ENCODE assay signal across 8 cellular contexts in the genomic region with DNA sequence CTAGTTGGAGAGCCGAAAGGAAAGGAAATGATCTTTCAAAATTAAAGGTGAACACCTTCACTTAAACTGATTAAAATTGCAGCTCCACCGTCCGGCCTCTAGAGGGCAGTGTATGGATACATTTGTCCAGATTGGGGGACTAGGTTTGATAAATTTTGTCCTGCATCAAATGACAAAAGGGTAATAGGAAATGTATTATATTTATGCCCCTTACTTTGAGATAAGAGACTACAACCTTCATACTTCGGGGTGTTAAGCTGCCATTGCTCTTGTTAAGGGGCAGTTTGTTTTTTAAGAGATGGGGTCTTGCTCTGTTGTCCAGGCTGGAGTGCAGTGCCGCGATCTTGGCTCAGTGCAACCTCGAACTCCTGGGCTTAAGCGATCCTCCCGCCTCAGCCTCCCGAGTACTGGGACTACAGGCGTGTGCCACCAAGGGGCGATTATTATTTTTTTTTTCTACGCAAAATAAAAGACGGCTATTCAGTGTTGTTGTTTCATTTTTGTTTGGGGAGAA. TPM values are rescaled to one million over a fixed set of nuclear protein-coding genes. Genes with fewer than 3 reads are reported as not detected.
DNase-seq lines count a peak whose midpoint lies in the region; ATAC-seq, FAIRE-seq and TF ChIP-seq lines count a peak whose summit lies in the region.

No MANE protein-coding gene starts in this region.

- peak; percentile 65 for ATAC-seq in mucosa of descending colon
- no peak for ATAC-seq in GM19023 (IDR thresholded peaks at IDR 0.05; ENCODE audit: unreplicated experiment)

- intact Hi-C loops in endothelial cell of umbilical vein (cut with micrococcal nuclease) = loop anchor here (1.0 kb wide), 4 partner anchors 33 to 122 kb away; a partner anchor contains a TSS
- intact Hi-C loops in mucosa of descending colon (cut with DNase I, micrococcal nuclease) = no loop called here

- no peak for FAIRE-seq in endothelial cell of umbilical vein (lab: Jason Lieb, UNC)

- H3K9ac ChIP-seq in endothelial cell of umbilical vein (replicated peaks; ENCODE audit: extremely low read depth, insufficient read depth, low read length) = no peak overlapping the region

- TF ChIP-seq CTCF in HFF-Myc (IDR thresholded peaks at IDR 0.05; ENCODE audit: low read depth, low read length, missing control alignments) (peak; percentile 82), endothelial cell of umbilical vein (IDR thresholded peaks at IDR 0.05; ENCODE audit: extremely low read depth in 1 of 2, insufficient read depth in 1 of 2, low read depth in 1 of 2, low read length in 2 of 2) (peak; percentile 67 to 88), mucosa of descending colon (IDR thresholded peaks at IDR 0.05) (peak; percentile 61)

- H3K36me3 ChIP-seq in endothelial cell of umbilical vein (ENCODE audit: control insufficient read depth in 2 of 2, extremely low read depth in 1 of 2, insufficient read depth in 2 of 2, low read length in 2 of 2) = peaks cover 8 to 18% of the 10 kb centered on the region in 2 experiments
- H3K36me3 ChIP-seq in mucosa of descending colon (ENCODE audit: low read depth) = peaks cover 3% of the 10 kb centered on the region

- dilution Hi-C loops in endothelial cell of umbilical vein (cut with MboI; ENCODE audit: extremely low pct_ligation_motif_present, low sequenced_read_pairs) = no loop called here

- H3K9me3 ChIP-seq in endothelial cell of umbilical vein (replicated peaks; ENCODE audit: control insufficient read depth, insufficient read depth, low read length) (no peaks in the 10 kb centered on the region), mucosa of descending colon (no peaks in the 10 kb centered on the region)

- POLR2A ChIA-PET in endothelial cell of umbilical vein (lab: Charles Lee) = interaction anchor here (0.7 to 2.2 kb wide), 3 partner anchors 22 to 33 kb away, joined by 4 to 9 read pairs (median 8); a partner anchor contains a TSS

- peak overlapping the region; percentile 74 for H3K4me2 ChIP-seq in endothelial cell of umbilical vein (ENCODE audit: insufficient read depth, low read length)

- no peaks in the 10 kb centered on the region for H3K79me2 ChIP-seq in endothelial cell of umbilical vein (ENCODE audit: control insufficient read depth, insufficient read depth, low read length)

- H3K4me1 ChIP-seq in endothelial cell of umbilical vein (ENCODE audit: control insufficient read depth, extremely low read depth, insufficient read depth, low read length) (peaks cover 10% of the 10 kb centered on the region), mucosa of descending colon (ENCODE audit: low read depth) (peaks cover 7% of the 10 kb centered on the region)

- BruUV-seq in endothelial cell of umbilical vein (replicated peaks; lab: Mats Ljungman, UMichigan) = no TSS peak

- no peak for TF ChIP-seq POLR2A in endothelial cell of umbilical vein (IDR thresholded peaks at IDR 0.05; ENCODE audit: low read depth, low read length)

- peak; percentile 72 for DNase-seq in Ammon's horn (ENCODE audit: low spot score)
- DNase-seq in HFF-Myc (ENCODE audit: extremely low read depth, low read depth) = peak; percentile 40
- peak; percentile 43 to 68 for DNase-seq in NOMO-1 (lab: John Stamatoyannopoulos, UW; ENCODE audit: unreplicated experiment in 2 of 2)
- DNase-seq in activated CD8-positive, alpha-beta memory T cell treated with anti-CD3 and anti-CD28 coated beads, Interleukin-2, amount 50 U/mL, for 4 hours = peak; percentile 62
- peak; percentile 72 for DNase-seq in endothelial cell of umbilical vein (ENCODE audit: low read depth, low spot score)
- peak in 2 of 3 donors; percentile 51 to 59 for DNase-seq in mucosa of descending colon
- DNase-seq in stimulated activated naive CD4-positive, alpha-beta T cell treated with Interleukin-2 at 50 U/mL for 16 hours (lab: John Stamatoyannopoulos, UW) = peak; percentile 37

- H3K4me3 ChIP-seq in HFF-Myc (replicated peaks; ENCODE audit: low read depth, low read length) (peak overlapping the region; percentile 81), endothelial cell of umbilical vein (replicated peaks in 1 of 3; ENCODE audit: insufficient read depth in 1 of 3, low read depth in 1 of 3, low read length in 3 of 3) (peak overlapping the region; percentile 17 to 73 (median 40)), mucosa of descending colon (peak overlapping the region; percentile 39)

- CTCF ChIA-PET in endothelial cell of umbilical vein (lab: Charles Lee) = interaction anchor here (0.8 to 7.7 kb wide), 31 partner anchors 9 to 257 kb away, joined by 3 to 295 read pairs (median 6); a partner anchor contains a TSS

- no peak overlapping the region for H2AFZ ChIP-seq in endothelial cell of umbilical vein (ENCODE audit: low read depth, low read length)

- H4K20me1 ChIP-seq in endothelial cell of umbilical vein (replicated peaks; ENCODE audit: control insufficient read depth, extremely low read depth, insufficient read depth, low read length) = no peaks in the 10 kb centered on the region

- H3K9me1 ChIP-seq in endothelial cell of umbilical vein (replicated peaks; ENCODE audit: control insufficient read depth, extremely low read depth, insufficient read depth, low read length) = no peaks in the 10 kb centered on the region

- no peaks in the 10 kb centered on the region for H3K27me3 ChIP-seq in endothelial cell of umbilical vein (ENCODE audit: control insufficient read depth in 2 of 2, insufficient read depth in 2 of 2, low read length in 2 of 2)

- H3K27ac ChIP-seq in endothelial cell of umbilical vein (ENCODE audit: insufficient read depth, low read depth, low read length) = no peak overlapping the region

TF ChIP-seq in endothelial cell of umbilical vein, 7 proteins besides CTCF, POLR2A, EP300 and RAD21 (continues in another document):
- TF ChIP-seq MYC (IDR thresholded peaks at IDR 0.05; ENCODE audit: low read depth, low read length) (no peak), FOS (IDR thresholded peaks at IDR 0.05; ENCODE audit: borderline replicate concordance, insufficient read depth, low read length) (no peak), GATA2 (IDR thresholded peaks at IDR 0.05; ENCODE audit: insufficient read depth, insufficient read length, low read depth, low read length) (no peak)

RNA-seq across cellular contexts. Expression of a gene that starts 0.8 kb away (rescaled TPM):
- total RNA-seq in endothelial cell of umbilical vein = 24.3 and 24.8 TPM in 2 replicates
- 29.1 and 31.4 TPM in 2 replicates for polyA plus RNA-seq in endothelial cell of umbilical vein
- polyA plus RNA-seq in endothelial cell of umbilical vein (2011; cell fraction: cytosol; rRNA removed) = 24.8 and 25.4 TPM in 2 replicates
- 32.8 and 36.1 TPM in 2 replicates for polyA plus RNA-seq in endothelial cell of umbilical vein (2011; cell fraction: nucleus; rRNA removed)
- 21.5 and 28.4 TPM in 2 replicates for polyA plus RNA-seq in endothelial cell of umbilical vein (2012)
- polyA minus RNA-seq in endothelial cell of umbilical vein = 42.7 and 55.7 TPM in 2 replicates
- polyA minus RNA-seq in endothelial cell of umbilical vein (2011; cell fraction: cytosol; rRNA and poly(A)+ RNA removed) = 13.8 TPM
- 15.4 and 19.8 TPM in 2 replicates for polyA minus RNA-seq in endothelial cell of umbilical vein (2011; cell fraction: nucleus; rRNA and poly(A)+ RNA removed)
- total RNA-seq in mucosa of descending colon = 10 to 100 TPM; 29.2 to 32.0 (median 30.4) TPM

RNA-seq across cellular contexts. Expression of a gene that starts 22.4 kb away (rescaled TPM):
- 97.4 and 103 TPM in 2 replicates for total RNA-seq in endothelial cell of umbilical vein
- polyA plus RNA-seq in endothelial cell of umbilical vein = 98.8 and 105 TPM in 2 replicates
- 83.6 and 87.9 TPM in 2 replicates for polyA plus RNA-seq in endothelial cell of umbilical vein (2011; cell fraction: cytosol; rRNA removed)
- polyA plus RNA-seq in endothelial cell of umbilical vein (2011; cell fraction: nucleus; rRNA removed) = 74.2 and 86.2 TPM in 2 replicates
- 84.7 and 85.7 TPM in 2 replicates for polyA plus RNA-seq in endothelial cell of umbilical vein (2012)
- polyA minus RNA-seq in endothelial cell of umbilical vein = 159 and 179 TPM in 2 replicates
- 52.2 TPM for polyA minus RNA-seq in endothelial cell of umbilical vein (2011; cell fraction: cytosol; rRNA and poly(A)+ RNA removed)
- 41.1 and 63.9 TPM in 2 replicates for polyA minus RNA-seq in endothelial cell of umbilical vein (2011; cell fraction: nucleus; rRNA and poly(A)+ RNA removed)
- 100 to 1,000 TPM; 131 to 179 (median 173) TPM for total RNA-seq in mucosa of descending colon

RNA-seq across cellular contexts. Expression of a gene that starts 24.6 kb away (rescaled TPM):
- 3.5 and 5.4 TPM in 2 replicates for total RNA-seq in endothelial cell of umbilical vein
- polyA plus RNA-seq in endothelial cell of umbilical vein = 2.5 and 3.4 TPM in 2 replicates
- 2.0 and 2.5 TPM in 2 replicates for polyA plus RNA-seq in endothelial cell of umbilical vein (2011; cell fraction: cytosol; rRNA removed)
- 10.6 and 11.2 TPM in 2 replicates for polyA plus RNA-seq in endothelial cell of umbilical vein (2011; cell fraction: nucleus; rRNA removed)
- polyA plus RNA-seq in endothelial cell of umbilical vein (2012) = 1.6 and 2.0 TPM in 2 replicates
- polyA minus RNA-seq in endothelial cell of umbilical vein = 4.7 and 5.5 TPM in 2 replicates
- 1.9 TPM for polyA minus RNA-seq in endothelial cell of umbilical vein (2011; cell fraction: cytosol; rRNA and poly(A)+ RNA removed)
- polyA minus RNA-seq in endothelial cell of umbilical vein (2011; cell fraction: nucleus; rRNA and poly(A)+ RNA removed) = 3.0 and 4.9 TPM in 2 replicates
- total RNA-seq in mucosa of descending colon = 1 to 10 TPM; 3.5 to 9.1 (median 7.2) TPM

RNA-seq across cellular contexts. Expression of a gene that starts 29.6 kb away (rescaled TPM):
- total RNA-seq in endothelial cell of umbilical vein = 63.6 and 69.8 TPM in 2 replicates
- 46.7 and 52.2 TPM in 2 replicates for polyA plus RNA-seq in endothelial cell of umbilical vein
- polyA plus RNA-seq in endothelial cell of umbilical vein (2011; cell fraction: cytosol; rRNA removed) = 51.7 and 53.8 TPM in 2 replicates
- 74.5 and 78.7 TPM in 2 replicates for polyA plus RNA-seq in endothelial cell of umbilical vein (2011; cell fraction: nucleus; rRNA removed)
- polyA plus RNA-seq in endothelial cell of umbilical vein (2012) = 47.2 and 65.8 TPM in 2 replicates
- 58.6 and 60.2 TPM in 2 replicates for polyA minus RNA-seq in endothelial cell of umbilical vein
- polyA minus RNA-seq in endothelial cell of umbilical vein (2011; cell fraction: cytosol; rRNA and poly(A)+ RNA removed) = 91.6 TPM
- polyA minus RNA-seq in endothelial cell of umbilical vein (2011; cell fraction: nucleus; rRNA and poly(A)+ RNA removed) = 24.3 and 48.4 TPM in 2 replicates
- 10 to 100 TPM; 17.1 to 22.1 (median 20.8) TPM for total RNA-seq in mucosa of descending colon

RNA-seq across cellular contexts. Expression of a gene that starts 30.4 kb away (rescaled TPM):
- total RNA-seq in endothelial cell of umbilical vein (0.42 and 0.51 TPM in 2 replicates), mucosa of descending colon (1 to 10 TPM; 1.3 to 4.4 (median 3.4) TPM)
- 0.99 and 2.0 TPM in 2 replicates for polyA plus RNA-seq in endothelial cell of umbilical vein
- 0.43 and 0.69 TPM in 2 replicates for polyA plus RNA-seq in endothelial cell of umbilical vein (2011; cell fraction: cytosol; rRNA removed)
- polyA plus RNA-seq in endothelial cell of umbilical vein (2011; cell fraction: nucleus; rRNA removed) = 1.8 and 1.9 TPM in 2 replicates
- 0.40 and 0.59 TPM in 2 replicates for polyA plus RNA-seq in endothelial cell of umbilical vein (2012)
- polyA minus RNA-seq in endothelial cell of umbilical vein = 0.73 and 0.83 TPM in 2 replicates
- not detected for polyA minus RNA-seq in endothelial cell of umbilical vein (2011; cell fraction: cytosol; rRNA and poly(A)+ RNA removed)
- polyA minus RNA-seq in endothelial cell of umbilical vein (2011; cell fraction: nucleus; rRNA and poly(A)+ RNA removed) = 1.1 TPM in 1 of 2 replicates, not detected in the other
